Comparison of ENCODE assay signal across 8 cellular contexts in genomic region chr1:174875306-174875705, GRCh38.
DNase-seq lines count a peak whose midpoint lies in the region; ATAC-seq, FAIRE-seq and TF ChIP-seq lines count a peak whose summit lies in the region.

No MANE protein-coding gene starts in this region.

- no TSS peak for BruUV-seq in K562 (replicated peaks; lab: Mats Ljungman, UMichigan)

- H3K36me3 Mint-ChIP-seq in naive thymus-derived CD4-positive, alpha-beta T cell, result peaks cover 0 to 11% (median 0%) of the 10 kb centered on the region in 5 donors
- no peaks in the 10 kb centered on the region for H3K36me3 Mint-ChIP-seq in stimulated activated effector memory CD8-positive, alpha-beta T cell treated with anti-CD3 and anti-CD28 coated beads, Interleukin-12 subunit alpha, Interleukin-12 subunit beta, amount 100 ng/mL, for 72 hours

- H3K9me3 ChIP-seq in HEK293 (ENCODE audit: control insufficient read depth, insufficient read depth, low read depth, low read length), result no peaks in the 10 kb centered on the region
- H3K9me3 ChIP-seq in K562 (replicated peaks; ENCODE audit: control insufficient read depth, insufficient read depth, low read depth, low read length), result no peaks in the 10 kb centered on the region
- no peaks in the 10 kb centered on the region for H3K9me3 ChIP-seq in naive thymus-derived CD4-positive, alpha-beta T cell (ENCODE audit: control insufficient read depth in 2 of 3, low read length in 3 of 3)

- TF ChIP-seq EP300 in K562 (IDR thresholded peaks at IDR 0.05; ENCODE audit: low read length), result no peak

- H4K20me1 ChIP-seq in K562 (replicated peaks; ENCODE audit: control insufficient read depth, insufficient read depth, low read length), result no peaks in the 10 kb centered on the region

- H3K27ac Mint-ChIP-seq in naive thymus-derived CD4-positive, alpha-beta T cell, result peak overlapping the region in 5 of 9 donors; percentile 32 to 77 (median 63)
- H3K27ac Mint-ChIP-seq in stimulated activated effector memory CD8-positive, alpha-beta T cell treated with anti-CD3 and anti-CD28 coated beads, Interleukin-12 subunit alpha, Interleukin-12 subunit beta, amount 100 ng/mL, for 72 hours, result no peak overlapping the region

- peak overlapping the region; percentile 22; the same call in 1 of the 2 replicates for H3K4me2 ChIP-seq in K562 (ENCODE audit: insufficient read depth, low read length)

- H3K9ac ChIP-seq in K562 (ENCODE audit: insufficient read depth in 1 of 2, low read depth in 2 of 2, low read length in 2 of 2), result no peak overlapping the region

- no peak overlapping the region for H3K4me3 ChIP-seq in HEK293 (ENCODE audit: low read depth, low read length)
- no peak overlapping the region for H3K4me3 ChIP-seq in K562
- H3K4me3 ChIP-seq in naive thymus-derived CD4-positive, alpha-beta T cell (ENCODE audit: low read length), result no peak overlapping the region

- no peaks in the 10 kb centered on the region for H3K9me3 Mint-ChIP-seq in naive thymus-derived CD4-positive, alpha-beta T cell
- no peaks in the 10 kb centered on the region for H3K9me3 Mint-ChIP-seq in stimulated activated effector memory CD8-positive, alpha-beta T cell treated with anti-CD3 and anti-CD28 coated beads, Interleukin-12 subunit alpha, Interleukin-12 subunit beta, amount 100 ng/mL, for 72 hours

- peaks cover 10% of the 10 kb centered on the region for H3K79me2 ChIP-seq in K562 (ENCODE audit: control insufficient read depth, insufficient read depth, low read length)

- H3K27ac ChIP-seq in HEK293 (ENCODE audit: extremely low read depth, low read depth, low read length) (no peak overlapping the region), K562 (ENCODE audit: extremely low read depth, low read depth, low read length) (no peak overlapping the region)
- H3K27ac ChIP-seq in naive thymus-derived CD4-positive, alpha-beta T cell (ENCODE audit: low read depth, low read length), result no peak overlapping the region

- CTCF ChIA-PET in HEK293 (lab: Yijun Ruan, JAX), result no interaction called here
- CTCF ChIA-PET in K562 (lab: Yijun Ruan, JAX; ENCODE audit: low intra/inter-chr PET ratio), result no interaction called here
- CTCF ChIA-PET in naive thymus-derived CD4-positive, alpha-beta T cell (lab: Charles Lee), result no interaction called here

- H3K4me1 ChIP-seq in HEK293 (ENCODE audit: control insufficient read depth, insufficient read depth, low read length), result peaks cover 16% of the 10 kb centered on the region
- H3K4me1 ChIP-seq in K562 (replicated peaks in 1 of 2; ENCODE audit: control insufficient read depth in 2 of 2, insufficient read depth in 2 of 2, low read length in 2 of 2), result peaks cover 7 to 19% of the 10 kb centered on the region in 2 experiments; a peak in 4 of 5 replicates
- no peaks in the 10 kb centered on the region for H3K4me1 ChIP-seq in naive thymus-derived CD4-positive, alpha-beta T cell (ENCODE audit: control insufficient read depth in 2 of 2, insufficient read depth in 2 of 2, low read length in 2 of 2)

- H2AFZ ChIP-seq in K562 (ENCODE audit: low read depth, low read length), result no peak overlapping the region; the same call in 1 of the 2 replicates

- H3K4me1 Mint-ChIP-seq in naive thymus-derived CD4-positive, alpha-beta T cell, result peaks cover 4 to 40% (median 21%) of the 10 kb centered on the region in 7 donors
- peaks cover 5% of the 10 kb centered on the region for H3K4me1 Mint-ChIP-seq in stimulated activated effector memory CD8-positive, alpha-beta T cell treated with anti-CD3 and anti-CD28 coated beads, Interleukin-12 subunit alpha, Interleukin-12 subunit beta, amount 100 ng/mL, for 72 hours

- TF ChIP-seq CTCF in HEK293 (tag by site-specific recombination; IDR thresholded peaks at IDR 0.05) (no peak), K562 (IDR thresholded peaks at IDR 0.05 in 2 of 3, conservative IDR thresholded peaks at IDR 0.05 in 1 of 3; ENCODE audit: insufficient read depth in 2 of 3, low read depth in 1 of 3, low read length in 3 of 3) (no peak)

- no peak for FAIRE-seq in K562 (lab: Jason Lieb, UNC)

- 40% methylated on average over 4 of the region's 4 CpGs for WGBS in K562 (ENCODE audit: insufficient coverage, low coverage, missing lambda C conversion rate)

- peak; percentile 94 for DNase-seq in NCI-H345 (lab: John Stamatoyannopoulos, UW)
- DNase-seq in K562 (ENCODE audit: extremely low read depth in 1 of 4, low spot score in 3 of 4), result peak in 2 of 4 experiments; percentile 28 to 49
- peak in 7 of 9 donors; percentile 14 to 50 (median 40) for DNase-seq in naive thymus-derived CD4-positive, alpha-beta T cell
- no peak for DNase-seq in stimulated activated effector memory CD8-positive, alpha-beta T cell treated with anti-CD3 and anti-CD28 coated beads, Interleukin-12 subunit alpha, Interleukin-12 subunit beta, amount 100 ng/mL, for 72 hours (ENCODE audit: low spot score in 2 of 2)

- H3K36me3 ChIP-seq in HEK293 (ENCODE audit: control insufficient read depth in 2 of 2, insufficient read depth in 1 of 2, low read length in 2 of 2) (no peaks in the 10 kb centered on the region), K562 (ENCODE audit: control insufficient read depth, insufficient read depth, low read length) (no peaks in the 10 kb centered on the region)
- H3K36me3 ChIP-seq in naive thymus-derived CD4-positive, alpha-beta T cell (ENCODE audit: control insufficient read depth in 2 of 3, insufficient read depth in 3 of 3, low read length in 3 of 3), result no peaks in the 10 kb centered on the region

- ATAC-seq in K562, result peak; percentile 34; the same call in 2 of the 3 replicates
- ATAC-seq in naive thymus-derived CD4-positive, alpha-beta T cell, result peak; percentile 62
- no peak for ATAC-seq in stimulated activated effector memory CD8-positive, alpha-beta T cell treated with anti-CD3 and anti-CD28 coated beads, Interleukin-12 subunit alpha, Interleukin-12 subunit beta, amount 100 ng/mL, for 72 hours
- no peak for ATAC-seq in GM21390 (IDR thresholded peaks at IDR 0.05; ENCODE audit: unreplicated experiment)
- ATAC-seq in GM19395 (IDR thresholded peaks at IDR 0.05; ENCODE audit: unreplicated experiment), result no peak
- ATAC-seq in HG02840 (IDR thresholded peaks at IDR 0.05; ENCODE audit: low FRiP score, unreplicated experiment), result no peak

- no peaks in the 10 kb centered on the region for H3K27me3 Mint-ChIP-seq in naive thymus-derived CD4-positive, alpha-beta T cell

- H3K27me3 ChIP-seq in K562 (ENCODE audit: control insufficient read depth in 2 of 2, insufficient read depth in 2 of 2, low read length in 2 of 2), result no peaks in the 10 kb centered on the region
- no peaks in the 10 kb centered on the region for H3K27me3 ChIP-seq in naive thymus-derived CD4-positive, alpha-beta T cell (ENCODE audit: control insufficient read depth in 2 of 2, insufficient read depth in 2 of 2, low read length in 2 of 2)

- H3K9me1 ChIP-seq in K562 (ENCODE audit: control insufficient read depth, insufficient read depth, low read length), result no peaks in the 10 kb centered on the region

- in situ Hi-C loops in K562 (cut with MboI), result no loop called here

- POLR2A ChIA-PET in HEK293 (lab: Yijun Ruan, JAX) (no interaction called here), K562 (lab: Yijun Ruan, JAX) (interaction anchor here (1.0 to 2.1 kb wide), 3 partner anchors 8 to 32 kb away, joined by 3 to 12 read pairs (median 3); no protein-coding TSS in a partner anchor)
- POLR2A ChIA-PET in naive thymus-derived CD4-positive, alpha-beta T cell (lab: Charles Lee), result interaction anchor here (0.7 to 4.1 kb wide), 4 partner anchors 59 to 147 kb away, joined by 3 to 15 read pairs (median 4); partner anchors contain the start of gene CACYBP

- peak overlapping the region; percentile 43 to 73 (median 67) for H3K4me3 Mint-ChIP-seq in naive thymus-derived CD4-positive, alpha-beta T cell
- no peak overlapping the region for H3K4me3 Mint-ChIP-seq in stimulated activated effector memory CD8-positive, alpha-beta T cell treated with anti-CD3 and anti-CD28 coated beads, Interleukin-12 subunit alpha, Interleukin-12 subunit beta, amount 100 ng/mL, for 72 hours

- TF ChIP-seq RAD21 in K562 (CRISPR knock-in tag; conservative IDR thresholded peaks at IDR 0.05 in 1 of 2, IDR thresholded peaks at IDR 0.05 in 1 of 2), result no peak

- TF ChIP-seq POLR2A in K562 (conservative IDR thresholded peaks at IDR 0.05), result no peak

- intact Hi-C loops in K562 (cut with micrococcal nuclease), result no loop called here
- intact Hi-C loops in naive thymus-derived CD4-positive, alpha-beta T cell (cut with micrococcal nuclease), result loop anchor here in 1 of 2 donors (2.0 kb wide), 2 partner anchors 15 to 75 kb away; no protein-coding TSS in a partner anchor

TF ChIP-seq in HEK293, 187 proteins besides CTCF, POLR2A, EP300 and RAD21 (continues in another document):
- TF ChIP-seq ZNF449 (tag by site-specific recombination; IDR thresholded peaks at IDR 0.05) (no peak), ZBTB17 (tag by site-specific recombination; IDR thresholded peaks at IDR 0.05) (0 out of 2 replicates have a peak, but pooled peaks have one; percentile 16), KLF7 (tag by site-specific recombination; IDR thresholded peaks at IDR 0.05; ENCODE audit: borderline replicate concordance) (no peak)

TF ChIP-seq in K562, 482 proteins besides CTCF, POLR2A, EP300 and RAD21 (continues in another document):
- TF ChIP-seq SP2 (IDR thresholded peaks at IDR 0.05; ENCODE audit: extremely low read depth, low read depth, low read length, poor library complexity, severe bottlenecking) (no peak), ZNF785 (CRISPR knock-in tag; IDR thresholded peaks at IDR 0.05) (no peak), FOXO4 (CRISPR knock-in tag; IDR thresholded peaks at IDR 0.05) (no peak), FOXA1 (IDR thresholded peaks at IDR 0.05; ENCODE audit: borderline replicate concordance) (no peak), HNRNPUL1 (IDR thresholded peaks at IDR 0.05; ENCODE audit: low read length) (no peak), NCOR1 (IDR thresholded peaks at IDR 0.05) (no peak), CREBBP (IDR thresholded peaks at IDR 0.05; ENCODE audit: low read depth, low read length) (no peak), ELF2 (CRISPR knock-in tag; IDR thresholded peaks at IDR 0.05) (no peak), PRMT5 (CRISPR knock-in tag; IDR thresholded peaks at IDR 0.05) (no peak), POLR3A (IDR thresholded peaks at IDR 0.05; ENCODE audit: borderline replicate concordance, extremely low read depth, insufficient read depth, insufficient read length) (no peak), CTBP1 (IDR thresholded peaks at IDR 0.05; ENCODE audit: borderline replicate concordance) (peak; percentile 42; the same call in 1 of the 2 replicates), ZSCAN29 (IDR thresholded peaks at IDR 0.05) (no peak)

Comparison
In these comparisons a context has a peak if more than half of its experiments do, and no peak if none do; other contexts are left out.
1. DNase-seq: peak in NCI-H345 (single experiment) and naive thymus-derived CD4-positive, alpha-beta T cell (7 of 9); none in stimulated activated effector memory CD8-positive, alpha-beta T cell treated with anti-CD3 and anti-CD28 coated beads, Interleukin-12 subunit alpha, Interleukin-12 subunit beta, amount 100 ng/mL, for 72 hours (0 of 2).
2. ATAC-seq: peak in K562 (single experiment) and naive thymus-derived CD4-positive, alpha-beta T cell (single experiment); none in stimulated activated effector memory CD8-positive, alpha-beta T cell treated with anti-CD3 and anti-CD28 coated beads, Interleukin-12 subunit alpha, Interleukin-12 subunit beta, amount 100 ng/mL, for 72 hours (single experiment), GM21390 (single experiment), GM19395 (single experiment) and HG02840 (single experiment).
3. Of the 44 proteins assayed by ChIP-seq in both K562 and HEK293: peak only in K562: ZEB2; only in HEK293: ZBTB17; in both: none; in neither: 42.